ENCODE assay signal across 14 cellular contexts in the genomic region with DNA sequence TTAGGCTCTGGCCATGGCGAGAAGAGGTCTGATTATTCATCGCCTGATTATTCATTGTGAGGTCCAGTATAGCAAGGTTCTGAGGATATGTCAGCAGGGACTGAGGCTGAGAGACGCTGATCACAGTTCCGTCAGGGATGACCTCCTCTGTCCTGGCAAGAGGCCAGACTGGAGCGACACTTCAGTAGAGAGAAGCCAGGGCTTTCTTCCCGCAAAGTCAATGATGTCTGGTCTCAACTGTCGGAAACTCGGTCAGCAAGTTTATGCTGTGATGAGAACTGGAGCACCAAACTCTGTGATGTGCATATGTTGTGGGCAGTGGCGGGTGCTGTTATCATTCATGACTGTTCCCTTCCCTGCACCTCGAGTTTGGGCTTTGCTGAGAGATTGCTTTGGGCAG. TPM values are rescaled to one million over a fixed set of nuclear protein-coding genes. Genes with fewer than 3 reads are reported as not detected.
DNase-seq lines count a peak whose midpoint lies in the region; ATAC-seq and TF ChIP-seq lines count a peak whose summit lies in the region.
"Had no signal": no experiment of that assay in that cellular context is flagged by ENCODE, and none has a peak within 500 bp of the region (broad histone marks: within the 10 kb centered on the region; RNA-seq: fewer than 3 reads in every experiment).

No MANE protein-coding gene starts in this region.

- no peaks in the 10 kb centered on the region for H3K36me3 Mint-ChIP-seq in CD4-positive, alpha-beta T cell (ENCODE audit: low read depth)
- no peaks in the 10 kb centered on the region for H3K36me3 Mint-ChIP-seq in HFFc6 (ENCODE audit: low read depth)

- H3K27me3 Mint-ChIP-seq in CD4-positive, alpha-beta T cell: no peaks in the 10 kb centered on the region
- peaks cover 2% of the 10 kb centered on the region for H3K27me3 Mint-ChIP-seq in HFFc6 (ENCODE audit: insufficient read depth)

- TF ChIP-seq EP300 in SK-N-SH (IDR thresholded peaks at IDR 0.05; ENCODE audit: borderline replicate concordance in 1 of 2, low read depth in 1 of 2, low read length in 1 of 2): no peak

- no peaks in the 10 kb centered on the region for H4K20me1 ChIP-seq in SK-N-SH (ENCODE audit: insufficient read depth)
- no peaks in the 10 kb centered on the region for H4K20me1 ChIP-seq in MM.1S (ENCODE audit: insufficient read depth, low read length)

- H2AFZ ChIP-seq in SK-N-SH (ENCODE audit: low read depth): no peak overlapping the region
- no peak overlapping the region for H2AFZ ChIP-seq in MM.1S (ENCODE audit: low read length)

- H3K4me2 ChIP-seq in SK-N-SH (no peak overlapping the region), MM.1S (ENCODE audit: low read depth, low read length) (no peak overlapping the region)

- H3K27ac Mint-ChIP-seq in CD4-positive, alpha-beta T cell: peak overlapping the region; percentile 81
- H3K27ac Mint-ChIP-seq in HFFc6: peak overlapping the region; percentile 100

- CTCF ChIA-PET in CD4-positive, alpha-beta T cell (lab: Charles Lee): no interaction called here
- CTCF ChIA-PET in SK-N-SH (lab: Yijun Ruan, JAX): interaction anchor here (0.9 to 5.9 kb wide), 2 partner anchors 8 to 281 kb away, joined by 3 to 41 read pairs; no protein-coding TSS in a partner anchor

- 70% methylated on average over 10 of the region's 10 CpGs for WGBS in SK-N-SH (ENCODE audit: low lambda C conversion rate)

- no peaks in the 10 kb centered on the region for H3K79me2 ChIP-seq in SK-N-SH (ENCODE audit: insufficient read depth)
- H3K79me2 ChIP-seq in MM.1S (ENCODE audit: low read length): no peaks in the 10 kb centered on the region

- H3F3A ChIP-seq in SK-N-SH (replicated peaks; ENCODE audit: insufficient read depth): peaks cover 27% of the 10 kb centered on the region
- no peaks in the 10 kb centered on the region for H3F3A ChIP-seq in MM.1S (ENCODE audit: insufficient read depth, low read length)

- H3K9me2 ChIP-seq in SK-N-SH (no peaks in the 10 kb centered on the region), MM.1S (replicated peaks; ENCODE audit: insufficient read depth, low read length) (no peaks in the 10 kb centered on the region)

- no peak overlapping the region for H3K27ac ChIP-seq in CD4-positive, alpha-beta T cell (ENCODE audit: low read depth, low read length)
- H3K27ac ChIP-seq in SK-N-SH (ENCODE audit: low read depth in 2 of 2, low read length in 1 of 2) (peak overlapping the region in 1 of 2 experiments; percentile 81; a peak in 2 of 4 replicates), MM.1S (ENCODE audit: low read length) (no peak overlapping the region)

- no peak for TF ChIP-seq RAD21 in SK-N-SH (IDR thresholded peaks at IDR 0.05; ENCODE audit: low read length)

- H3K9ac ChIP-seq in SK-N-SH: no peak overlapping the region
- H3K9ac ChIP-seq in MM.1S (ENCODE audit: low read length): no peak overlapping the region

- intact Hi-C loops in CD4-positive, alpha-beta T cell (cut with DNase I, micrococcal nuclease): no loop called here

- H3K9me3 ChIP-seq in CD4-positive, alpha-beta T cell (ENCODE audit: control insufficient read depth, low read length): no peaks in the 10 kb centered on the region
- H3K9me3 ChIP-seq in SK-N-SH (no peaks in the 10 kb centered on the region), MM.1S (replicated peaks; ENCODE audit: insufficient read depth, low read length) (no peaks in the 10 kb centered on the region)

- H3K4me1 ChIP-seq in SK-N-SH (ENCODE audit: control insufficient read depth in 1 of 2, insufficient read depth in 2 of 2, low read depth in 1 of 2, low read length in 1 of 2) (peaks cover 0 to 11% of the 10 kb centered on the region in 2 experiments; a peak in 1 of 4 replicates), MM.1S (ENCODE audit: low read length) (no peaks in the 10 kb centered on the region)

- POLR2A ChIA-PET in CD4-positive, alpha-beta T cell (lab: Charles Lee): no interaction called here
- POLR2A ChIA-PET in SK-N-SH (lab: Yijun Ruan, JAX): no interaction called here

- H3K4me3 ChIP-seq in SK-N-SH (ENCODE audit: low read depth in 2 of 2, low read length in 1 of 2) (no peak overlapping the region), MM.1S (ENCODE audit: low read length) (no peak overlapping the region)

- peaks cover 69% of the 10 kb centered on the region for H3K4me1 Mint-ChIP-seq in CD4-positive, alpha-beta T cell (ENCODE audit: low read depth)
- H3K4me1 Mint-ChIP-seq in HFFc6 (ENCODE audit: low read depth): peaks cover 32% of the 10 kb centered on the region

- peak overlapping the region; percentile 20 for H3K4me3 Mint-ChIP-seq in CD4-positive, alpha-beta T cell
- H3K4me3 Mint-ChIP-seq in HFFc6: no peak overlapping the region
- H3K4me3 Mint-ChIP-seq: T-helper 1 cell treated with Interleukin-12 subunit alpha and Interleukin-12 subunit beta and Interleukin-4 antibody, amounts not matched to agents 30 μg/mL and 1 μg/mL, for 36 hours had no signal

- no peak for TF ChIP-seq CTCF in CD4-positive, alpha-beta T cell (IDR thresholded peaks at IDR 0.05)
- TF ChIP-seq CTCF in HFFc6 (IDR thresholded peaks at IDR 0.05): no peak
- no peak for TF ChIP-seq CTCF in SK-N-SH (IDR thresholded peaks at IDR 0.05)
- no peak for TF ChIP-seq CTCF in MM.1S (IDR thresholded peaks at IDR 0.05; ENCODE audit: low read length)

- H3K27me3 ChIP-seq in CD4-positive, alpha-beta T cell (ENCODE audit: control insufficient read depth, insufficient read depth, low read length): no peaks in the 10 kb centered on the region
- no peaks in the 10 kb centered on the region for H3K27me3 ChIP-seq in SK-N-SH (ENCODE audit: insufficient read depth)
- no peaks in the 10 kb centered on the region for H3K27me3 ChIP-seq in MM.1S (replicated peaks; ENCODE audit: insufficient read depth, low read length)

- no peaks in the 10 kb centered on the region for H3K9me3 Mint-ChIP-seq in CD4-positive, alpha-beta T cell
- no peaks in the 10 kb centered on the region for H3K9me3 Mint-ChIP-seq in HFFc6
- H3K9me3 Mint-ChIP-seq: T-helper 1 cell treated with Interleukin-12 subunit alpha and Interleukin-12 subunit beta and Interleukin-4 antibody, amounts not matched to agents 30 μg/mL and 1 μg/mL, for 36 hours had no signal

- H3K36me3 ChIP-seq in SK-N-SH (replicated peaks in 1 of 2; ENCODE audit: control insufficient read depth in 1 of 2, insufficient read depth in 2 of 2, low read length in 1 of 2) (no peaks in the 10 kb centered on the region), MM.1S (replicated peaks; ENCODE audit: insufficient read depth, low read length) (no peaks in the 10 kb centered on the region)

- no peak for ATAC-seq in CD4-positive, alpha-beta T cell (ENCODE audit: poor library complexity)
- ATAC-seq in HG03469 (IDR thresholded peaks at IDR 0.05; ENCODE audit: unreplicated experiment) (no peak), HG02610 (IDR thresholded peaks at IDR 0.05; ENCODE audit: unreplicated experiment) (no peak)

- DNase-seq in CD4-positive, alpha-beta T cell: no peak
- no peak for DNase-seq in HFFc6
- peak; percentile 34 for DNase-seq in SK-N-SH
- peak; percentile 82 for DNase-seq in kidney tubule cell (ENCODE audit: low spot score)
- DNase-seq in MM.1S: no peak
- DNase-seq in dedifferentiated amniotic fluid mesenchymal stem cell (ENCODE audit: extremely low spot score): no peak
- DNase-seq: activated CD8-positive, alpha-beta memory T cell treated with anti-CD3 and anti-CD28 coated beads, Interleukin-2, amount 50 U/mL, for 48 hours; caudate nucleus; KBM-7; stimulated activated CD4-positive, alpha-beta T cell treated with anti-CD3 and anti-CD28 coated beads, Interleukin-4, amount 100 ng/mL, for 1 hour; substantia nigra had no signal

TF ChIP-seq in SK-N-SH, 30 proteins besides CTCF, POLR2A, EP300 and RAD21 (continues in another document):
- no peak for TF ChIP-seq ELF1 (IDR thresholded peaks at IDR 0.05)
- no peak for TF ChIP-seq YY1 (IDR thresholded peaks at IDR 0.05; ENCODE audit: low read depth)
- TF ChIP-seq GATA2 (CRISPR knock-in tag; IDR thresholded peaks at IDR 0.05): no peak
- TF ChIP-seq NFIC (IDR thresholded peaks at IDR 0.05; ENCODE audit: borderline replicate concordance): no peak
- no peak for TF ChIP-seq PBX3 (IDR thresholded peaks at IDR 0.05)
- TF ChIP-seq POLR2AphosphoS5 (IDR thresholded peaks at IDR 0.05; ENCODE audit: low read depth, low read length): no peak
- no peak for TF ChIP-seq RCOR1 (IDR thresholded peaks at IDR 0.05; ENCODE audit: low read length)
- TF ChIP-seq, protein P1, sequence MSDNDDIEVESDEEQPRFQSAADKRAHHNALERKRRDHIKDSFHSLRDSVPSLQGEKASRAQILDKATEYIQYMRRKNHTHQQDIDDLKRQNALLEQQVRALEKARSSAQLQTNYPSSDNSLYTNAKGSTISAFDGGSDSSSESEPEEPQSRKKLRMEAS (IDR thresholded peaks at IDR 0.05; ENCODE audit: low read depth): no peak
- TF ChIP-seq EZH2phosphoT487 (IDR thresholded peaks at IDR 0.05; ENCODE audit: borderline replicate concordance, low read depth): no peak

RNA-seq across cellular contexts. Expression of gene GNA12, which starts 29.0 kb away (rescaled TPM):
- 10 to 100 TPM; 16.0 to 16.1 TPM for total RNA-seq in CD4-positive, alpha-beta T cell
- 10 to 100 TPM; 52.9 to 61.9 (median 57.6) TPM for total RNA-seq in HFFc6 (2021; fragmentation: NEBNext Ultra II Directional; extraction: Animal tissue kit (Norgen Biotek cat#: 25700))
- polyA plus RNA-seq in SK-N-SH (2012; rRNA removed): 55.3 and 64.8 TPM in 2 replicates
- polyA plus RNA-seq in SK-N-SH (2012; cell fraction: cytosol; rRNA removed): 39.3 and 56.9 TPM in 2 replicates
- polyA plus RNA-seq in SK-N-SH (2012; cell fraction: nucleus; rRNA removed): 41.0 and 50.4 TPM in 2 replicates

Comparison
In these comparisons a context has a peak if more than half of its experiments do, and no peak if none do; other contexts are left out.
1. DNase-seq: peak in SK-N-SH (single experiment) and kidney tubule cell (single experiment); none in CD4-positive, alpha-beta T cell (0 of 10), HFFc6 (single experiment), MM.1S (single experiment) and dedifferentiated amniotic fluid mesenchymal stem cell (single experiment).